In genomic region chr4:128812360-128812958, GRCh38 we compare ENCODE assay signal across 8 cellular contexts. TPM values are rescaled to one million over a fixed set of nuclear protein-coding genes. Genes with fewer than 3 reads are reported as not detected.
A peak's percentile ranks its signal among the peaks of the same experiment; 100 is the strongest.
DNase-seq lines count a peak whose midpoint lies in the region; ATAC-seq and TF ChIP-seq lines count a peak whose summit lies in the region.

No MANE protein-coding gene starts in this region.

- TF ChIP-seq CTCF in astrocyte of the spinal cord (IDR thresholded peaks at IDR 0.05; ENCODE audit: low read depth, low read length) = no peak

- no peaks in the 10 kb centered on the region for H3K9me3 ChIP-seq in iPS-18c (ENCODE audit: control insufficient read depth, insufficient read depth, low read length)
- H3K9me3 ChIP-seq in skeletal muscle satellite cell (replicated peaks; ENCODE audit: low read length) = no peaks in the 10 kb centered on the region

- no peaks in the 10 kb centered on the region for H3K27me3 ChIP-seq in skeletal muscle satellite cell (ENCODE audit: control insufficient read depth, insufficient read depth, low read length)

- peak overlapping the region; percentile 98 for H3K4me2 ChIP-seq in skeletal muscle satellite cell (ENCODE audit: low read length)

- H3K4me3 ChIP-seq in astrocyte of the spinal cord (ENCODE audit: low read depth, low read length) (peak overlapping the region; percentile 79), iPS-18c (ENCODE audit: insufficient read depth, low read depth, low read length) (peak overlapping the region; percentile 83), skeletal muscle satellite cell (ENCODE audit: low read length) (peak overlapping the region; percentile 79)

- peak overlapping the region; percentile 97 for H3K9ac ChIP-seq in skeletal muscle satellite cell (ENCODE audit: low read depth, low read length)

- DNase-seq in DMS 273 (lab: John Stamatoyannopoulos, UW; ENCODE audit: unreplicated experiment) (peak; percentile 78), OCI-M1 (lab: John Stamatoyannopoulos, UW) (peak; percentile 79), astrocyte of the spinal cord (ENCODE audit: low read depth, low spot score) (peak; percentile 81)

- H3K4me1 ChIP-seq in skeletal muscle satellite cell (ENCODE audit: control insufficient read depth, insufficient read depth, low read length) = peaks cover 12% of the 10 kb centered on the region

- in situ Hi-C loops in astrocyte of the spinal cord (cut with HindIII; ENCODE audit: low sequenced_read_pairs) = no loop called here

- no peaks in the 10 kb centered on the region for H3K36me3 ChIP-seq in skeletal muscle satellite cell (ENCODE audit: insufficient read depth, low read length)

- ATAC-seq in GM19324 (IDR thresholded peaks at IDR 0.05; ENCODE audit: low FRiP score, unreplicated experiment) (peak; percentile 12), HG03520 (IDR thresholded peaks at IDR 0.05; ENCODE audit: unreplicated experiment) (peak; percentile 16), HG03457 (IDR thresholded peaks at IDR 0.05; ENCODE audit: unreplicated experiment) (no peak)

RNA-seq across cellular contexts. Expression of gene JADE1, which starts 3.0 kb away (rescaled TPM):
- total RNA-seq in skeletal muscle satellite cell (2012; rRNA removed) = 17.0 and 20.5 TPM in 2 replicates
